ENCODE assay signal across 1 cellular context in genomic region chr1:213287987-213288386, GRCh38.
A peak's percentile ranks its signal among the peaks of the same experiment; 100 is the strongest.
TF ChIP-seq lines count a peak whose summit lies in the region.

No MANE protein-coding gene starts in this region.

TF ChIP-seq in HepG2, 621 proteins besides CTCF, POLR2A, EP300 and RAD21 (continued from another document and continues in another):
- TF ChIP-seq ZFP91 (CRISPR knock-in tag; IDR thresholded peaks at IDR 0.05; ENCODE audit: borderline replicate concordance) (no peak), HMGXB3 (CRISPR knock-in tag; IDR thresholded peaks at IDR 0.05; ENCODE audit: borderline replicate concordance) (no peak), ZNF616 (CRISPR knock-in tag; IDR thresholded peaks at IDR 0.05; ENCODE audit: low read depth) (no peak), ZMYM4 (CRISPR knock-in tag; IDR thresholded peaks at IDR 0.05) (peak; percentile 36; the same call in 1 of the 2 replicates), TP53 (CRISPR knock-in tag; conservative IDR thresholded peaks at IDR 0.05) (no peak), DPF2 (CRISPR knock-in tag; IDR thresholded peaks at IDR 0.05; ENCODE audit: borderline replicate concordance, low read depth) (no peak), CERS6 (CRISPR knock-in tag; IDR thresholded peaks at IDR 0.05) (no peak), MXI1 (IDR thresholded peaks at IDR 0.05; ENCODE audit: borderline replicate concordance, low read depth, low read length) (no peak), ARNT2 (CRISPR knock-in tag; IDR thresholded peaks at IDR 0.05; ENCODE audit: low read depth) (no peak), DNMT1 (CRISPR knock-in tag; IDR thresholded peaks at IDR 0.05) (no peak), ZNF577 (CRISPR knock-in tag; IDR thresholded peaks at IDR 0.05; ENCODE audit: borderline replicate concordance, low read depth) (no peak), ATRX (CRISPR knock-in tag; IDR thresholded peaks at IDR 0.05; ENCODE audit: borderline replicate concordance) (no peak), ZNF430 (CRISPR knock-in tag; IDR thresholded peaks at IDR 0.05) (no peak), ZBTB3 (CRISPR knock-in tag; IDR thresholded peaks at IDR 0.05; ENCODE audit: borderline replicate concordance, low read depth) (no peak), THRA (CRISPR knock-in tag; IDR thresholded peaks at IDR 0.05; ENCODE audit: borderline replicate concordance) (no peak), AKAP8 (CRISPR knock-in tag; IDR thresholded peaks at IDR 0.05) (no peak), EEA1 (CRISPR knock-in tag; IDR thresholded peaks at IDR 0.05; ENCODE audit: borderline replicate concordance) (no peak), FOXA3 (CRISPR knock-in tag; IDR thresholded peaks at IDR 0.05) (peak; percentile 76), ZFYVE20 (CRISPR knock-in tag; IDR thresholded peaks at IDR 0.05; ENCODE audit: borderline replicate concordance, low read depth) (no peak), FOXA1 (IDR thresholded peaks at IDR 0.05) (no peak), FOXA1 (CRISPR knock-in tag; IDR thresholded peaks at IDR 0.05) (peak; percentile 59), TCF7 (IDR thresholded peaks at IDR 0.05; ENCODE audit: low read depth) (no peak), ZNF329 (CRISPR knock-in tag; IDR thresholded peaks at IDR 0.05; ENCODE audit: low read depth) (no peak), ZNF496 (CRISPR knock-in tag; IDR thresholded peaks at IDR 0.05; ENCODE audit: insufficient replicate concordance) (no peak), CEBPG (CRISPR knock-in tag; IDR thresholded peaks at IDR 0.05) (peak; percentile 89), PREB (CRISPR knock-in tag; IDR thresholded peaks at IDR 0.05) (no peak), ZFP36L2 (CRISPR knock-in tag; IDR thresholded peaks at IDR 0.05) (no peak), ZNF597 (CRISPR knock-in tag; IDR thresholded peaks at IDR 0.05) (no peak), ZNF513 (CRISPR knock-in tag; conservative IDR thresholded peaks at IDR 0.05) (no peak), ZNF292 (CRISPR knock-in tag; IDR thresholded peaks at IDR 0.05; ENCODE audit: borderline replicate concordance, low read depth) (no peak), HIC2 (CRISPR knock-in tag; IDR thresholded peaks at IDR 0.05; ENCODE audit: low read depth) (no peak), ZNF562 (CRISPR knock-in tag; IDR thresholded peaks at IDR 0.05; ENCODE audit: borderline replicate concordance) (no peak), NFE2L1 (CRISPR knock-in tag; IDR thresholded peaks at IDR 0.05; ENCODE audit: borderline replicate concordance) (no peak), DMTF1 (CRISPR knock-in tag; IDR thresholded peaks at IDR 0.05) (no peak), JUNB (CRISPR knock-in tag; IDR thresholded peaks at IDR 0.05; ENCODE audit: borderline replicate concordance) (no peak), MAX (IDR thresholded peaks at IDR 0.05) (0 out of 2 replicates have a peak, but pooled peaks have one; percentile 27), ARID5B (CRISPR knock-in tag; IDR thresholded peaks at IDR 0.05) (peak; percentile 26; the same call in 1 of the 2 replicates)
